In the genomic region with DNA sequence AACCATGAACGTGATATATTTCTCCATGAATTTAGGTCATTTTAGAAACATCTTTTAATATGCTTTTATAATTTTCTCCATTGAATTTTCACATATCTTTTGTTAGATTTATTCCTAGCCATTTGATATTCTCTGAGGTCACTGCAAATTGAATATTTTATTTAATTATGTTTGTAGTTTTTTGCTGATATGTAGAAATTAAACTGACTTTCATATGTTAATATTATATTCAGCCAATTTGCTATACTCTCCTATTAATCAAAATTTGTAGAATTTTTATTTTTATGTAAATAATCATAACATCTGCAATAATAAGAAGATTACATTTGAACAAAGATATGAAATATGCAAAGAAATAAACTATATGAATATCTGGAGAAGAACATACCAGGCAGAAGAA, we compare ENCODE assay signal across 21 cellular contexts. TPM values are rescaled to one million over a fixed set of nuclear protein-coding genes. Genes with fewer than 3 reads are reported as not detected.
DNase-seq lines count a peak whose midpoint lies in the region; ATAC-seq, FAIRE-seq and TF ChIP-seq lines count a peak whose summit lies in the region.
"Had no signal": no experiment of that assay in that cellular context is flagged by ENCODE, and none has a peak within 500 bp of the region (broad histone marks: within the 10 kb centered on the region; RNA-seq: fewer than 3 reads in every experiment).

No MANE protein-coding gene starts in this region.

- FAIRE-seq in RCC 7860 (lab: Jason Lieb, UNC), result peak; percentile 10
- FAIRE-seq in K562 (lab: Jason Lieb, UNC), result no peak
- FAIRE-seq in frontal cortex (lab: Jason Lieb, UNC), result peak; percentile 79
- peak; percentile 84 for FAIRE-seq in small intestine (lab: Jason Lieb, UNC)
- FAIRE-seq: G401.6, GM12878, GM19239, H54 had no signal

- H3K4me2 ChIP-seq in K562 (ENCODE audit: insufficient read depth, low read length), result no peak overlapping the region
- H3K4me2 ChIP-seq: BLaER1 had no signal

- no peak for TF ChIP-seq RAD21 in K562 (CRISPR knock-in tag; conservative IDR thresholded peaks at IDR 0.05 in 1 of 2, IDR thresholded peaks at IDR 0.05 in 1 of 2)

- WGBS in K562 (ENCODE audit: insufficient coverage, low coverage, missing lambda C conversion rate), result 0% methylated on average over 1 of the region's 1 CpG
- 95 to 96% (median 95%) methylated on average over 1 of the region's 1 CpG for WGBS in small intestine, 3 donors
- 93 to 96% (median 95%) methylated on average over 1 of the region's 1 CpG for WGBS in psoas muscle, 3 donors

- no peak overlapping the region for H3K4me3 ChIP-seq in K562
- H3K4me3 ChIP-seq in small intestine (ENCODE audit: low read depth in 1 of 2, low read length in 2 of 2), result no peak overlapping the region
- no peak overlapping the region for H3K4me3 ChIP-seq in psoas muscle
- H3K4me3 ChIP-seq: BLaER1, GM12878, HAP-1 had no signal

- CTCF ChIA-PET in K562 (lab: Yijun Ruan, JAX; ENCODE audit: low intra/inter-chr PET ratio), result no interaction called here

- no peaks in the 10 kb centered on the region for H3K36me3 ChIP-seq in K562 (ENCODE audit: control insufficient read depth, insufficient read depth, low read length)
- H3K36me3 ChIP-seq in small intestine (ENCODE audit: control insufficient read depth in 2 of 2, insufficient read depth in 2 of 2, low read length in 2 of 2), result no peaks in the 10 kb centered on the region
- no peaks in the 10 kb centered on the region for H3K36me3 ChIP-seq in psoas muscle (ENCODE audit: insufficient read depth in 1 of 2, low read depth in 1 of 2)
- H3K36me3 ChIP-seq: BLaER1, HAP-1 had no signal

- no peak for TF ChIP-seq POLR2A in K562 (conservative IDR thresholded peaks at IDR 0.05)

- DNase-seq in RCC 7860 (ENCODE audit: low spot score), result no peak
- no peak for DNase-seq in K562 (ENCODE audit: extremely low read depth in 1 of 4, low spot score in 3 of 4)
- DNase-seq in frontal cortex (ENCODE audit: low spot score in 2 of 2), result no peak
- DNase-seq in small intestine, result no peak
- no peak for DNase-seq in SKM-1 (lab: John Stamatoyannopoulos, UW; ENCODE audit: unreplicated experiment)
- no peak for DNase-seq in HPDE6-E6E7 (ENCODE audit: extremely low spot score)
- no peak for DNase-seq in psoas muscle
- DNase-seq: Caco-2; CD4-positive, CD25-positive, alpha-beta regulatory T cell; CD8-positive, alpha-beta T cell; DMS153; DND-41; GOT3; HFFc6 had no signal

- H3K79me2 ChIP-seq in K562 (ENCODE audit: control insufficient read depth, insufficient read depth, low read length), result no peaks in the 10 kb centered on the region

- BruUV-seq in K562 (replicated peaks; lab: Mats Ljungman, UMichigan), result no TSS peak

- H4K20me1 ChIP-seq in K562 (replicated peaks; ENCODE audit: control insufficient read depth, insufficient read depth, low read length), result no peaks in the 10 kb centered on the region
- H4K20me1 ChIP-seq: BLaER1 had no signal

- H3K4me1 ChIP-seq in K562 (replicated peaks in 1 of 2; ENCODE audit: control insufficient read depth in 2 of 2, insufficient read depth in 2 of 2, low read length in 2 of 2) (no peaks in the 10 kb centered on the region), small intestine (ENCODE audit: control insufficient read depth in 2 of 2, insufficient read depth in 1 of 2, low read depth in 1 of 2, low read length in 1 of 2) (no peaks in the 10 kb centered on the region), psoas muscle (no peaks in the 10 kb centered on the region)
- H3K4me1 ChIP-seq: BLaER1, Caco-2, HAP-1 had no signal

- in situ Hi-C loops in K562 (cut with MboI), result loop anchor here (10.0 kb wide), 1 partner anchor 283 kb away; no protein-coding TSS in a partner anchor

- TF ChIP-seq EP300 in K562 (IDR thresholded peaks at IDR 0.05; ENCODE audit: low read length), result no peak

- no peaks in the 10 kb centered on the region for H3K9me1 ChIP-seq in K562 (ENCODE audit: control insufficient read depth, insufficient read depth, low read length)

- intact Hi-C loops in K562 (cut with micrococcal nuclease) (loop anchor here (5.0 kb wide), 1 partner anchor 75 kb away; no protein-coding TSS in a partner anchor), psoas muscle (cut with DNase I) (no loop called here)

- no peak overlapping the region for H2AFZ ChIP-seq in K562 (ENCODE audit: low read depth, low read length)

- ATAC-seq in K562 (no peak), psoas muscle (no peak)
- ATAC-seq: CD8-positive, alpha-beta T cell; GM12878 had no signal

- no peaks in the 10 kb centered on the region for H3K9me3 ChIP-seq in K562 (replicated peaks; ENCODE audit: control insufficient read depth, insufficient read depth, low read depth, low read length)
- H3K9me3 ChIP-seq in small intestine (ENCODE audit: control insufficient read depth, low read depth), result no peaks in the 10 kb centered on the region
- no peaks in the 10 kb centered on the region for H3K9me3 ChIP-seq in psoas muscle
- H3K9me3 ChIP-seq: HAP-1 had no signal

- H3K9ac ChIP-seq in K562 (ENCODE audit: insufficient read depth in 1 of 2, low read depth in 2 of 2, low read length in 2 of 2), result no peak overlapping the region
- H3K9ac ChIP-seq: BLaER1 had no signal

- no peak overlapping the region for H3K27ac ChIP-seq in K562 (ENCODE audit: extremely low read depth, low read depth, low read length)
- no peak overlapping the region for H3K27ac ChIP-seq in small intestine (ENCODE audit: low read depth in 1 of 2, low read length in 1 of 2)
- no peak overlapping the region for H3K27ac ChIP-seq in psoas muscle
- H3K27ac ChIP-seq: BLaER1, C4-2B had no signal

- POLR2A ChIA-PET in K562 (lab: Yijun Ruan, JAX), result no interaction called here

- no peaks in the 10 kb centered on the region; a peak in 2 of 5 replicates for H3K27me3 ChIP-seq in K562 (ENCODE audit: control insufficient read depth in 2 of 2, insufficient read depth in 2 of 2, low read length in 2 of 2)
- no peaks in the 10 kb centered on the region for H3K27me3 ChIP-seq in small intestine (ENCODE audit: control insufficient read depth in 2 of 2, insufficient read depth in 2 of 2, low read length in 2 of 2)
- no peaks in the 10 kb centered on the region for H3K27me3 ChIP-seq in psoas muscle (ENCODE audit: insufficient read depth in 3 of 3, low read length in 2 of 3)
- H3K27me3 ChIP-seq: BLaER1 had no signal

- TF ChIP-seq CTCF in K562 (IDR thresholded peaks at IDR 0.05 in 2 of 3, conservative IDR thresholded peaks at IDR 0.05 in 1 of 3; ENCODE audit: insufficient read depth in 2 of 3, low read depth in 1 of 3, low read length in 3 of 3), result no peak
- no peak for TF ChIP-seq CTCF in psoas muscle (IDR thresholded peaks at IDR 0.05)

TF ChIP-seq in K562, 482 proteins besides CTCF, POLR2A, EP300 and RAD21 (continues in another document):
- TF ChIP-seq, protein P1, sequence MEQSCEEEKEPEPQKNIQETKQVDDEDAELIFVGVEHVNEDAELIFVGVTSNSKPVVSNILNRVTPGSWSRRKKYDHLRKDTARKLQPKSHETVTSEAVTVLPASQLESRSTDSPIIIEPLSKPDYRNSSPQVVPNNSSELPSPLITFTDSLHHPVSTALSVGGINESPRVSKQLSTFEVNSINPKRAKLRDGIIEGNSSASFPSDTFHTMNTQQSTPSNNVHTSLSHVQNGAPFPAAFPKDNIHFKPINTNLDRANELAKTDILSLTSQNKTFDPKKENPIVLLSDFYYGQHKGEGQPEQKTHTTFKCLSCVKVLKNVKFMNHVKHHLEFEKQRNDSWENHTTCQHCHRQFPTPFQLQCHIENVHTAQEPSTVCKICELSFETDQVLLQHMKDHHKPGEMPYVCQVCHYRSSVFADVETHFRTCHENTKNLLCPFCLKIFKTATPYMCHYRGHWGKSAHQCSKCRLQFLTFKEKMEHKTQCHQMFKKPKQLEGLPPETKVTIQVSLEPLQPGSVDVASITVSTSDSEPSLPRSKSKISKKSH (CRISPR knock-in tag; IDR thresholded peaks at IDR 0.05), result no peak
- peak; percentile 32; the same call in 1 of the 2 replicates for TF ChIP-seq C11orf30 (IDR thresholded peaks at IDR 0.05; ENCODE audit: low read depth)
- TF ChIP-seq CBX1 (IDR thresholded peaks at IDR 0.05; ENCODE audit: low read depth), result no peak
- TF ChIP-seq CAMTA2 (CRISPR knock-in tag; conservative IDR thresholded peaks at IDR 0.05), result no peak
- no peak for TF ChIP-seq ZNF253 (CRISPR knock-in tag; conservative IDR thresholded peaks at IDR 0.05)
- TF ChIP-seq HDAC8 (tag; IDR thresholded peaks at IDR 0.05), result no peak
- peak; percentile 59 for TF ChIP-seq ZNF316 (IDR thresholded peaks at IDR 0.05)
- no peak for TF ChIP-seq RBM17 (IDR thresholded peaks at IDR 0.05; ENCODE audit: borderline replicate concordance, low read depth, low read length)
- no peak for TF ChIP-seq ZNF165 (CRISPR knock-in tag; IDR thresholded peaks at IDR 0.05; ENCODE audit: borderline replicate concordance)

RNA-seq across cellular contexts. Expression of a gene that starts 46.9 kb away (rescaled TPM):
- total RNA-seq in K562 (2011; cell fraction: chromatin; rRNA removed; ENCODE audit: low replicate concordance), result 1.2 and 6.3 TPM in 2 replicates
- total RNA-seq in K562 (2011; cell fraction: nucleolus; rRNA removed), result 0.79 and 1.2 TPM in 2 replicates
- 3.1 and 3.7 TPM in 2 replicates for total RNA-seq in K562 (2011; cell fraction: nucleoplasm; rRNA removed)
- 1.5 and 2.8 TPM in 2 replicates for total RNA-seq in K562 (2014; rRNA removed)
- 4.2 and 4.7 TPM in 2 replicates for total RNA-seq in K562 (2014; rRNA removed; fragmentation: Illumina TruSeq; extraction: Trizol)
- 3.5 and 4.3 TPM in 2 replicates for total RNA-seq in K562 (2015; rRNA removed; fragmentation: Illumina TruSeq; extraction: Trizol)
- total RNA-seq in K562 (2021), result 2.2 and 2.7 TPM in 2 replicates
- 1.2 and 2.3 TPM in 2 replicates for polyA plus RNA-seq in K562 (2011; rRNA removed)
- polyA plus RNA-seq in K562 (2011; cell fraction: cytosol; rRNA removed), result 0.37 and 0.59 TPM in 2 replicates
- polyA plus RNA-seq in K562 (2011; cell fraction: nucleus; rRNA removed), result 0.73 and 0.87 TPM in 2 replicates
- 2.4 and 2.7 TPM in 2 replicates for polyA plus RNA-seq in K562 (2012)
- polyA plus RNA-seq in K562 (2014; fragmentation: Illumina TruSeq; extraction: Trizol), result 3.1 and 4.2 TPM in 2 replicates
- 1 to 10 TPM; 1.8 to 3.7 TPM for polyA plus RNA-seq in K562 (2014; fragmentation: Nextera tagmentation; extraction: Ambion mirVana)
- 1.9 and 2.6 TPM in 2 replicates for polyA plus RNA-seq in K562 (2014; rRNA removed)
- 1.8 and 2.0 TPM in 2 replicates for polyA minus RNA-seq in K562 (2011; rRNA and poly(A)+ RNA removed)
- polyA minus RNA-seq in K562 (2011; cell fraction: cytosol; rRNA and poly(A)+ RNA removed), result 1.1 TPM in 1 of 2 replicates, not detected in the other
- polyA minus RNA-seq in K562 (2011; cell fraction: nucleus; rRNA and poly(A)+ RNA removed), result 1.7 and 2.2 TPM in 2 replicates
- total RNA-seq in frontal cortex, result 27.7 TPM
- polyA plus RNA-seq in small intestine, result 1 to 10 TPM; 5.1 to 8.9 (median 7.9) TPM
- total RNA-seq in psoas muscle, result 1 to 10 TPM; 3.3 to 5.5 (median 4.3) TPM
- 1 to 10 TPM; 2.1 to 3.5 (median 3.3) TPM for polyA plus RNA-seq in psoas muscle
